ENCODE assay signal across 9 cellular contexts in genomic region chr1:192130865-192131264, GRCh38. TPM values are rescaled to one million over a fixed set of nuclear protein-coding genes. Genes with fewer than 3 reads are reported as not detected.
DNase-seq lines count a peak whose midpoint lies in the region; ATAC-seq, FAIRE-seq and TF ChIP-seq lines count a peak whose summit lies in the region.
"Not testable (repeated sequence)": the region's sequence is repeated elsewhere in the genome, so short reads cannot be mapped to it uniquely, and the experiment has no call there.
"Had no signal": no experiment of that assay in that cellular context is flagged by ENCODE, and none has a peak within 500 bp of the region (broad histone marks: within the 10 kb centered on the region; RNA-seq: fewer than 3 reads in every experiment).

No MANE protein-coding gene starts in this region.

- H3K9ac ChIP-seq in K562 (ENCODE audit: insufficient read depth in 1 of 2, low read depth in 2 of 2, low read length in 2 of 2): not testable (repeated sequence)

- WGBS in K562 (ENCODE audit: insufficient coverage, low coverage, missing lambda C conversion rate): 56% methylated on average over 5 of the region's 5 CpGs

- not testable (repeated sequence) for ATAC-seq in K562

- H3K4me1 ChIP-seq in A673 (ENCODE audit: insufficient read depth, low read length, poor library complexity, severe bottlenecking): peaks cover 32% of the 10 kb centered on the region
- not testable (repeated sequence) for H3K4me1 ChIP-seq in HEK293 (ENCODE audit: control insufficient read depth, insufficient read depth, low read length); K562 (replicated peaks in 1 of 2; ENCODE audit: control insufficient read depth in 2 of 2, insufficient read depth in 2 of 2, low read length in 2 of 2)

- not testable (repeated sequence) for TF ChIP-seq RAD21 in K562 (CRISPR knock-in tag; conservative IDR thresholded peaks at IDR 0.05 in 1 of 2, IDR thresholded peaks at IDR 0.05 in 1 of 2)

- POLR2A ChIA-PET in A673 (lab: Charles Lee; ENCODE audit: low non-redundant PET); HEK293 (lab: Yijun Ruan, JAX); K562 (lab: Yijun Ruan, JAX): not testable (repeated sequence)

- FAIRE-seq in K562 (lab: Jason Lieb, UNC): not testable (repeated sequence)

- TF ChIP-seq POLR2A in K562 (conservative IDR thresholded peaks at IDR 0.05): not testable (repeated sequence)

- H3K9me1 ChIP-seq in K562 (ENCODE audit: control insufficient read depth, insufficient read depth, low read length): not testable (repeated sequence)

- H3K4me2 ChIP-seq in K562 (ENCODE audit: insufficient read depth, low read length): not testable (repeated sequence)

- BruUV-seq in A673 (replicated peaks; lab: Mats Ljungman, UMichigan); K562 (replicated peaks; lab: Mats Ljungman, UMichigan): not testable (repeated sequence)

- not testable (repeated sequence) for TF ChIP-seq EP300 in K562 (IDR thresholded peaks at IDR 0.05; ENCODE audit: low read length)

- CTCF ChIA-PET in A673 (lab: Charles Lee); HEK293 (lab: Yijun Ruan, JAX): not testable (repeated sequence)
- CTCF ChIA-PET in K562 (lab: Yijun Ruan, JAX; ENCODE audit: low intra/inter-chr PET ratio): interaction anchor here (0.6 kb wide), 1 partner anchor 33 kb away, joined by 3 read pairs; no protein-coding TSS in a partner anchor

- H3K9me3 ChIP-seq in A673 (ENCODE audit: low read depth, low read length, poor library complexity, severe bottlenecking); HEK293 (ENCODE audit: control insufficient read depth, insufficient read depth, low read depth, low read length); K562 (replicated peaks; ENCODE audit: control insufficient read depth, insufficient read depth, low read depth, low read length): not testable (repeated sequence)

- DNase-seq in A673 (ENCODE audit: low spot score); K562 (ENCODE audit: extremely low read depth in 1 of 4, low spot score in 3 of 4): not testable (repeated sequence)

- H3K27me3 ChIP-seq in A673 (replicated peaks; ENCODE audit: insufficient read depth, low read depth, low read length, poor library complexity); K562 (ENCODE audit: control insufficient read depth in 2 of 2, insufficient read depth in 2 of 2, low read length in 2 of 2): not testable (repeated sequence)

- intact Hi-C loops in A673 (cut with micrococcal nuclease; ENCODE audit: unreplicated experiment): loop anchor here (5.0 kb wide), 1 partner anchor 96 kb away; no protein-coding TSS in a partner anchor
- intact Hi-C loops in K562 (cut with micrococcal nuclease): not testable (repeated sequence)

- in situ Hi-C loops in K562 (cut with MboI): not testable (repeated sequence)

- not testable (repeated sequence) for H2AFZ ChIP-seq in K562 (ENCODE audit: low read depth, low read length)

- not testable (repeated sequence) for H3K36me3 ChIP-seq in A673 (ENCODE audit: insufficient read depth, low read length, poor library complexity, severe bottlenecking); HEK293 (ENCODE audit: control insufficient read depth in 2 of 2, insufficient read depth in 1 of 2, low read length in 2 of 2); K562 (ENCODE audit: control insufficient read depth, insufficient read depth, low read length)

- H4K20me1 ChIP-seq in K562 (replicated peaks; ENCODE audit: control insufficient read depth, insufficient read depth, low read length): not testable (repeated sequence)

- H3K27ac ChIP-seq in A673 (ENCODE audit: low read depth, low read length, poor library complexity, severe bottlenecking): peak overlapping the region; percentile 77
- not testable (repeated sequence) for H3K27ac ChIP-seq in HEK293 (ENCODE audit: extremely low read depth, low read depth, low read length); K562 (ENCODE audit: extremely low read depth, low read depth, low read length)

- TF ChIP-seq CTCF in A673 (conservative IDR thresholded peaks at IDR 0.05; ENCODE audit: low read depth, low read length); HEK293 (tag by site-specific recombination; IDR thresholded peaks at IDR 0.05); K562 (IDR thresholded peaks at IDR 0.05 in 2 of 3, conservative IDR thresholded peaks at IDR 0.05 in 1 of 3; ENCODE audit: insufficient read depth in 2 of 3, low read depth in 1 of 3, low read length in 3 of 3): not testable (repeated sequence)

- not testable (repeated sequence) for H3K4me3 ChIP-seq in A673 (ENCODE audit: low read depth, low read length, poor library complexity, severe bottlenecking); HEK293 (ENCODE audit: low read depth, low read length); K562

- not testable (repeated sequence) for H3K79me2 ChIP-seq in K562 (ENCODE audit: control insufficient read depth, insufficient read depth, low read length)

TF ChIP-seq in HEK293, 187 proteins besides CTCF, POLR2A, EP300 and RAD21:
- TF ChIP-seq ZNF146 (tag by site-specific recombination; IDR thresholded peaks at IDR 0.05): peak; percentile 56

TF ChIP-seq in K562, 482 proteins besides CTCF, POLR2A, EP300 and RAD21:
- peak; percentile 81 for TF ChIP-seq ZNF146 (CRISPR knock-in tag; IDR thresholded peaks at IDR 0.05; ENCODE audit: unreplicated experiment)
- TF ChIP-seq RBM25 (IDR thresholded peaks at IDR 0.05; ENCODE audit: low read depth, low read length, severe bottlenecking): peak; percentile 15
- TF ChIP-seq KDM1A (IDR thresholded peaks at IDR 0.05): peak; percentile 40; a peak in 1 of 4 replicates
- 0 out of 2 replicates have a peak, but pooled peaks have one; percentile 29 for TF ChIP-seq CHAMP1 (IDR thresholded peaks at IDR 0.05)
- 0 out of 2 replicates have a peak, but pooled peaks have one; percentile 25 for TF ChIP-seq XRCC3 (IDR thresholded peaks at IDR 0.05)
- peak; percentile 67; the same call in 1 of the 2 replicates for TF ChIP-seq BCOR (IDR thresholded peaks at IDR 0.05)

RNA-seq across cellular contexts. Expression of gene RGS18, which starts 27.4 kb away (rescaled TPM):
- 0.13 and 1.1 TPM in 2 replicates for total RNA-seq in A673 (2021)
- not detected in 2 replicates for total RNA-seq in K562 (2011; cell fraction: chromatin; rRNA removed; ENCODE audit: low replicate concordance)
- total RNA-seq in K562 (2011; cell fraction: nucleolus; rRNA removed): not detected in 2 replicates
- total RNA-seq in K562 (2011; cell fraction: nucleoplasm; rRNA removed): not detected in 2 replicates
- not detected in 2 replicates for total RNA-seq in K562 (2014; rRNA removed)
- 0.10 TPM in 1 of 2 replicates, not detected in the other for total RNA-seq in K562 (2014; rRNA removed; fragmentation: Illumina TruSeq; extraction: Trizol)
- 0.11 and 0.19 TPM in 2 replicates for total RNA-seq in K562 (2015; rRNA removed; fragmentation: Illumina TruSeq; extraction: Trizol)
- total RNA-seq in K562 (2021): not detected in 2 replicates
- 0.06 TPM in 1 of 2 replicates, not detected in the other for polyA plus RNA-seq in K562 (2011; rRNA removed)
- polyA plus RNA-seq in K562 (2011; cell fraction: cytosol; rRNA removed): 0.03 TPM in 1 of 2 replicates, not detected in the other
- not detected in 2 replicates for polyA plus RNA-seq in K562 (2011; cell fraction: nucleus; rRNA removed)
- 0.07 and 0.09 TPM in 2 replicates for polyA plus RNA-seq in K562 (2012)
- 0.04 and 0.08 TPM in 2 replicates for polyA plus RNA-seq in K562 (2014; fragmentation: Illumina TruSeq; extraction: Trizol)
- under 1 TPM in 1 of 2 experiments, not detected in 1; 0.03 TPM for polyA plus RNA-seq in K562 (2014; fragmentation: Nextera tagmentation; extraction: Ambion mirVana)
- polyA plus RNA-seq in K562 (2014; rRNA removed): not detected in 2 replicates
- 0.12 TPM in 1 of 2 replicates, not detected in the other for polyA minus RNA-seq in K562 (2011; rRNA and poly(A)+ RNA removed)
- polyA minus RNA-seq in K562 (2011; cell fraction: cytosol; rRNA and poly(A)+ RNA removed): not detected in 2 replicates
- polyA minus RNA-seq in K562 (2011; cell fraction: nucleus; rRNA and poly(A)+ RNA removed): 0.22 TPM in 1 of 2 replicates, not detected in the other
- total RNA-seq: B cell, Caco-2, Calu3, Daoy had no signal
- polyA plus RNA-seq: A549, BJ had no signal
